In genomic region chr1:39076127-39076798, GRCh38 we compare ENCODE assay signal across 12 cellular contexts. TPM values are rescaled to one million over a fixed set of nuclear protein-coding genes. Genes with fewer than 3 reads are reported as not detected.
DNase-seq lines count a peak whose midpoint lies in the region; ATAC-seq, FAIRE-seq and TF ChIP-seq lines count a peak whose summit lies in the region.
"Had no signal": no experiment of that assay in that cellular context is flagged by ENCODE, and none has a peak within 500 bp of the region (broad histone marks: within the 10 kb centered on the region; RNA-seq: fewer than 3 reads in every experiment).

No MANE protein-coding gene starts in this region.

- FAIRE-seq in HepG2 (lab: Jason Lieb, UNC): peak; percentile 51

- CTCF ChIA-PET in HepG2 (lab: Yijun Ruan, JAX; ENCODE audit: low intra/inter-chr PET ratio, low total read pairs): no interaction called here
- CTCF ChIA-PET in T-cell (lab: Charles Lee): no interaction called here

- H3K27me3 ChIP-seq in Peyer's patch (no peaks in the 10 kb centered on the region), HepG2 (ENCODE audit: control insufficient read depth in 1 of 2, insufficient read depth in 2 of 2, low read length in 2 of 2) (0 out of 5 replicates have a peak, but pooled peaks cover 0 to 3% of the 10 kb centered on the region in 2 experiments), tibial nerve (peaks cover 0 to 7% of the 10 kb centered on the region in 2 donors)

- no peak for TF ChIP-seq POLR2A in Peyer's patch (IDR thresholded peaks at IDR 0.05)
- no peak for TF ChIP-seq POLR2A in HepG2 (IDR thresholded peaks at IDR 0.05; ENCODE audit: insufficient read depth in 1 of 2, low read depth in 2 of 2, low read length in 2 of 2)
- TF ChIP-seq POLR2A in tibial nerve (IDR thresholded peaks at IDR 0.05): no peak

- TF ChIP-seq CTCF in Peyer's patch (IDR thresholded peaks at IDR 0.05) (no peak), HepG2 (CRISPR knock-in tag; IDR thresholded peaks at IDR 0.05) (no peak), tibial nerve (IDR thresholded peaks at IDR 0.05) (no peak)

- H3K27ac Mint-ChIP-seq in T-cell: no peak overlapping the region
- H3K27ac Mint-ChIP-seq: natural killer cell treated with Interleukin-12 subunit alpha and Interleukin-12 subunit beta and Interleukin-15 and Interleukin-18, amount 100 ng/mL, for 72 hours had no signal

- in situ Hi-C loops in HepG2 (cut with HindIII; ENCODE audit: extremely low pct_ligation_motif_present, low pct_unique_long_range_greater_than_20kb): loop anchor here (25.0 kb wide), 1 partner anchor 461 kb away; no protein-coding TSS in a partner anchor

- H4K20me1 ChIP-seq in HepG2 (ENCODE audit: insufficient read depth, low read length): no peaks in the 10 kb centered on the region

- H3K9me3 Mint-ChIP-seq in T-cell: no peaks in the 10 kb centered on the region
- H3K9me3 Mint-ChIP-seq: natural killer cell treated with Interleukin-12 subunit alpha and Interleukin-12 subunit beta and Interleukin-15 and Interleukin-18, amount 100 ng/mL, for 72 hours had no signal

- no peak overlapping the region for H3K9ac ChIP-seq in HepG2 (ENCODE audit: insufficient read depth, low read depth, low read length)

- WGBS in HepG2 (ENCODE audit: low lambda C conversion rate): 3% methylated on average over 10 of the region's 13 CpGs
- WGBS in tibial nerve, 2 donors: 60 to 68% methylated on average over 13 of the region's 13 CpGs

- no peaks in the 10 kb centered on the region for H3K9me3 ChIP-seq in Peyer's patch
- H3K9me3 ChIP-seq in HepG2 (ENCODE audit: low read length): no peaks in the 10 kb centered on the region
- peaks cover 0 to 6% (median 0%) of the 10 kb centered on the region in 4 donors for H3K9me3 ChIP-seq in tibial nerve
- H3K9me3 ChIP-seq: SJSA1 had no signal

- peaks cover 0 to 12% (median 0%) of the 10 kb centered on the region in 4 donors for H3K4me1 ChIP-seq in Peyer's patch
- peaks cover 31% of the 10 kb centered on the region for H3K4me1 ChIP-seq in HepG2 (ENCODE audit: insufficient read depth, low read length)
- H3K4me1 ChIP-seq in tibial nerve: peaks cover 0 to 16% (median 2%) of the 10 kb centered on the region in 4 donors

- H3K79me2 ChIP-seq in HepG2 (ENCODE audit: insufficient read depth, low read length): no peaks in the 10 kb centered on the region

- peaks cover 0 to 7% (median 6%) of the 10 kb centered on the region in 3 donors for H3K4me1 Mint-ChIP-seq in T-cell

- no TSS peak for BruUV-seq in HepG2 (replicated peaks; lab: Mats Ljungman, UMichigan)

- no peak for TF ChIP-seq RAD21 in HepG2 (CRISPR knock-in tag; IDR thresholded peaks at IDR 0.05)

- TF ChIP-seq EP300 in HepG2 (IDR thresholded peaks at IDR 0.05; ENCODE audit: low read depth in 2 of 2, low read length in 2 of 2): no peak
- TF ChIP-seq EP300 in HepG2 (CRISPR knock-in tag; IDR thresholded peaks at IDR 0.05; ENCODE audit: borderline replicate concordance): 0 out of 2 replicates have a peak, but pooled peaks have one; percentile 5
- TF ChIP-seq EP300 in tibial nerve (IDR thresholded peaks at IDR 0.05): peak in 1 of 2 donors; percentile 38

- H3K4me2 ChIP-seq in HepG2 (ENCODE audit: low read depth, low read length): peak overlapping the region; percentile 41

- H3K4me3 Mint-ChIP-seq in T-cell: no peak overlapping the region
- H3K4me3 Mint-ChIP-seq: natural killer cell treated with Interleukin-12 subunit alpha and Interleukin-12 subunit beta and Interleukin-15 and Interleukin-18, amount 100 ng/mL, for 72 hours had no signal

- POLR2A ChIA-PET in HepG2 (lab: Yijun Ruan, JAX) (interaction anchor here (1.2 to 1.6 kb wide), 2 partner anchors 50 to 82 kb away, joined by 3 to 7 read pairs; partner anchors contain the start of gene NDUFS5), T-cell (lab: Charles Lee) (no interaction called here)

- H3K27ac ChIP-seq in Peyer's patch (no peak overlapping the region), HepG2 (ENCODE audit: extremely low read length, insufficient read depth, low read length) (peak overlapping the region; percentile 42), tibial nerve (peak overlapping the region in 3 of 4 donors; percentile 51 to 71 (median 65))
- H3K27ac ChIP-seq: SJSA1 had no signal

- H3K36me3 ChIP-seq in Peyer's patch: no peaks in the 10 kb centered on the region
- no peaks in the 10 kb centered on the region for H3K36me3 ChIP-seq in HepG2 (replicated peaks in 1 of 2; ENCODE audit: control insufficient read depth in 1 of 2, insufficient read depth in 2 of 2, low read length in 2 of 2)
- H3K36me3 ChIP-seq in tibial nerve: no peaks in the 10 kb centered on the region
- H3K36me3 ChIP-seq: SJSA1 had no signal

- H3K4me3 ChIP-seq in Peyer's patch (no peak overlapping the region), HepG2 (replicated peaks in 1 of 3; ENCODE audit: insufficient read depth in 1 of 3, low read depth in 2 of 3, low read length in 3 of 3) (peak overlapping the region in 1 of 3 experiments; percentile 8; a peak in 2 of 6 replicates), tibial nerve (no peak overlapping the region)
- H3K4me3 ChIP-seq: SJSA1 had no signal

- DNase-seq in Peyer's patch: peak in 2 of 3 donors; percentile 51 to 61
- DNase-seq in dermis microvascular lymphatic vessel endothelial cell (ENCODE audit: low read depth in 2 of 2): peak; percentile 63 to 65
- DNase-seq in HepG2 (ENCODE audit: low spot score): peak; percentile 81
- peak; percentile 65 to 84 for DNase-seq in tibial nerve (ENCODE audit: low spot score in 2 of 2)
- no peak for DNase-seq in T-cell
- DNase-seq in MV-4-11 (lab: John Stamatoyannopoulos, UW): no peak
- DNase-seq in GM19238 (ENCODE audit: insufficient read length, low spot score): no peak
- DNase-seq: erythroblast, NCI-H1436 treated with DMSO at 0.1 percent for 48 hours had no signal

- ATAC-seq in HepG2 (peak; percentile 72), T-cell (replicated peaks in 1 of 4) (no peak)
- no peak for ATAC-seq in activated CD4-positive, CD25-positive, alpha-beta regulatory T cell treated with anti-CD3 and anti-CD28 coated beads, Interleukin-2, amount 50 U/mL, for 24 hours

- peaks cover 10 to 12% of the 10 kb centered on the region in 2 donors for H3K27me3 Mint-ChIP-seq in T-cell

- intact Hi-C loops in HepG2 (cut with micrococcal nuclease; ENCODE audit: unreplicated experiment): no loop called here

- H2AFZ ChIP-seq in HepG2 (ENCODE audit: low read length): no peak overlapping the region

- peaks cover 7% of the 10 kb centered on the region for H3K36me3 Mint-ChIP-seq in T-cell
- H3K36me3 Mint-ChIP-seq: natural killer cell treated with Interleukin-12 subunit alpha and Interleukin-12 subunit beta and Interleukin-15 and Interleukin-18, amount 100 ng/mL, for 72 hours had no signal

TF ChIP-seq in HepG2, 621 proteins besides CTCF, POLR2A, EP300 and RAD21 (continues in another document):
- TF ChIP-seq SIN3A (IDR thresholded peaks at IDR 0.05; ENCODE audit: borderline replicate concordance, low read depth, low read length) (no peak), MTF2 (CRISPR knock-in tag; IDR thresholded peaks at IDR 0.05; ENCODE audit: borderline replicate concordance) (no peak), ZNF800 (CRISPR knock-in tag; IDR thresholded peaks at IDR 0.05) (0 out of 2 replicates have a peak, but pooled peaks have one; percentile 19)

RNA-seq across cellular contexts. Expression of gene NDUFS5, which starts 50.1 kb away (rescaled TPM):
- total RNA-seq in Peyer's patch (100 to 1,000 TPM; 192 to 562 (median 213) TPM), dermis microvascular lymphatic vessel endothelial cell (337 and 433 TPM in 2 replicates), HepG2 (2016; rRNA removed; fragmentation: Illumina TruSeq; extraction: Trizol) (466 and 655 TPM in 2 replicates), tibial nerve (100 to 1,000 TPM; 281 to 424 (median 345) TPM), T-cell (100 to 1,000 TPM in 3 of 5 donors, 10 to 100 TPM in 2; 95.3 to 120 (median 101) TPM)
- 163 and 167 TPM in 2 replicates for total RNA-seq in HepG2 (2016; cell fraction: cytosol; rRNA removed; fragmentation: Illumina TruSeq; extraction: Trizol; ENCODE audit: low read depth)
- 464 and 703 TPM in 2 replicates for total RNA-seq in HepG2 (2016; cell fraction: insoluble cytoplasmic fraction; rRNA removed; fragmentation: Illumina TruSeq; extraction: Trizol)
- 156 and 158 TPM in 2 replicates for total RNA-seq in HepG2 (2016; cell fraction: membrane; rRNA removed; fragmentation: Illumina TruSeq; extraction: Trizol)
- 154 and 170 TPM in 2 replicates for total RNA-seq in HepG2 (2016; cell fraction: nucleus; rRNA removed; fragmentation: Illumina TruSeq; extraction: Trizol)
- 219 and 263 TPM in 2 replicates for polyA plus RNA-seq in HepG2 (2011; rRNA removed)
- polyA plus RNA-seq in HepG2 (2011; cell fraction: cytosol; rRNA removed): 226 and 341 TPM in 2 replicates
- 45.6 and 70.1 TPM in 2 replicates for polyA plus RNA-seq in HepG2 (2011; cell fraction: nucleus; rRNA removed)
- 314 and 392 TPM in 2 replicates for polyA plus RNA-seq in HepG2 (2012)
- 179 and 209 TPM in 2 replicates for polyA plus RNA-seq in HepG2 (2016; cell fraction: cytosol; fragmentation: Illumina TruSeq; extraction: Trizol; ENCODE audit: low read depth)
- 671 and 732 TPM in 2 replicates for polyA plus RNA-seq in HepG2 (2016; cell fraction: insoluble cytoplasmic fraction; fragmentation: Illumina TruSeq; extraction: Trizol; ENCODE audit: low read depth)
- polyA plus RNA-seq in HepG2 (2016; cell fraction: membrane; fragmentation: Illumina TruSeq; extraction: Trizol; ENCODE audit: low read depth): 158 and 161 TPM in 2 replicates
- 262 and 271 TPM in 2 replicates for polyA plus RNA-seq in HepG2 (2016; cell fraction: nucleus; fragmentation: Illumina TruSeq; extraction: Trizol; ENCODE audit: insufficient read depth, low read depth)
- polyA minus RNA-seq in HepG2 (2011; rRNA and poly(A)+ RNA removed; ENCODE audit: low replicate concordance): 54.3 and 179 TPM in 2 replicates
- 50.5 and 67.1 TPM in 2 replicates for polyA minus RNA-seq in HepG2 (2011; cell fraction: cytosol; rRNA and poly(A)+ RNA removed)
- polyA minus RNA-seq in HepG2 (2011; cell fraction: nucleus; rRNA and poly(A)+ RNA removed): 41.3 and 58.2 TPM in 2 replicates

Comparison
In these comparisons a context has a peak if more than half of its experiments do, and no peak if none do; other contexts are left out.
1. DNase-seq: peak in Peyer's patch (2 of 3), dermis microvascular lymphatic vessel endothelial cell (2 of 2), HepG2 (single experiment) and tibial nerve (2 of 2); none in T-cell (0 of 34), MV-4-11 (single experiment) and GM19238 (single experiment).
2. H3K27ac ChIP-seq: peak in HepG2 (single experiment) and tibial nerve (3 of 4); none in Peyer's patch (0 of 4).